In genomic region chr13:42393573-42394360, GRCh38 we compare ENCODE assay signal across 11 cellular contexts.
DNase-seq lines count a peak whose midpoint lies in the region; ATAC-seq and TF ChIP-seq lines count a peak whose summit lies in the region.
"Had no signal": no experiment of that assay in that cellular context is flagged by ENCODE, and none has a peak within 500 bp of the region (broad histone marks: within the 10 kb centered on the region; RNA-seq: fewer than 3 reads in every experiment).

No MANE protein-coding gene starts in this region.

- H4K20me1 ChIP-seq in BLaER1 = no peaks in the 10 kb centered on the region
- H4K20me1 ChIP-seq in Loucy (ENCODE audit: insufficient read depth, low read length, poor library complexity, severe bottlenecking) = no peaks in the 10 kb centered on the region

- no peak for ATAC-seq in central memory CD8-positive, alpha-beta T cell (replicated peaks; ENCODE audit: extremely low read depth, poor library complexity, severe bottlenecking)

- H3K4me1 ChIP-seq in BLaER1 = peaks cover 38% of the 10 kb centered on the region
- H3K4me1 ChIP-seq in CD8-positive, alpha-beta memory T cell (ENCODE audit: insufficient read depth, low read length) = peaks cover 51% of the 10 kb centered on the region
- H3K4me1 ChIP-seq in Loucy (ENCODE audit: insufficient read depth, low read length, poor library complexity, severe bottlenecking) = peaks cover 43% of the 10 kb centered on the region

- no peak overlapping the region for H3K27ac ChIP-seq in BLaER1
- no peak overlapping the region for H3K27ac ChIP-seq in CD8-positive, alpha-beta memory T cell (ENCODE audit: low read depth, low read length)

- H3K9ac ChIP-seq in BLaER1 (no peak overlapping the region), Loucy (ENCODE audit: low read depth, low read length, poor library complexity, severe bottlenecking) (no peak overlapping the region)

- CTCF ChIA-PET in CD8-positive, alpha-beta memory T cell (lab: Charles Lee) = interaction anchor here (1.0 to 1.4 kb wide), 2 partner anchors 12 to 72 kb away, joined by 4 to 5 read pairs; no protein-coding TSS in a partner anchor

- H3K36me3 ChIP-seq in BLaER1 = no peaks in the 10 kb centered on the region
- H3K36me3 ChIP-seq in CD8-positive, alpha-beta memory T cell (ENCODE audit: insufficient read depth, low read length) = no peaks in the 10 kb centered on the region
- H3K36me3 ChIP-seq in Loucy (ENCODE audit: insufficient read depth, low read length) = no peaks in the 10 kb centered on the region

- no peak overlapping the region for H2AFZ ChIP-seq in Loucy (ENCODE audit: low read length)

- H3K9me2 ChIP-seq in Loucy (replicated peaks; ENCODE audit: low read depth, low read length) = no peaks in the 10 kb centered on the region

- no peak overlapping the region for H3K4me3 ChIP-seq in BLaER1
- H3K4me3 ChIP-seq in CD8-positive, alpha-beta memory T cell (ENCODE audit: low read length) = no peak overlapping the region
- peak overlapping the region; percentile 18 for H3K4me3 ChIP-seq in Loucy (ENCODE audit: low read length, poor library complexity, severe bottlenecking)

- H3K27me3 ChIP-seq in BLaER1 (no peaks in the 10 kb centered on the region), Loucy (ENCODE audit: insufficient read depth, low read length, poor library complexity, severe bottlenecking) (no peaks in the 10 kb centered on the region)
- no peaks in the 10 kb centered on the region for H3K27me3 ChIP-seq in CD8-positive, alpha-beta memory T cell (ENCODE audit: insufficient read depth, low read length, poor library complexity, severe bottlenecking)

- peaks cover 67 to 76% (median 74%) of the 10 kb centered on the region in 3 donors for H3K4me1 Mint-ChIP-seq in CD8-positive, alpha-beta memory T cell
- H3K4me1 Mint-ChIP-seq in central memory CD8-positive, alpha-beta T cell = peaks cover 60% of the 10 kb centered on the region

- H3K36me3 Mint-ChIP-seq in CD8-positive, alpha-beta memory T cell = no peaks in the 10 kb centered on the region
- peaks cover 2% of the 10 kb centered on the region for H3K36me3 Mint-ChIP-seq in central memory CD8-positive, alpha-beta T cell (ENCODE audit: insufficient read depth)

- H3K9me3 Mint-ChIP-seq in CD8-positive, alpha-beta memory T cell = no peaks in the 10 kb centered on the region
- H3K9me3 Mint-ChIP-seq in central memory CD8-positive, alpha-beta T cell = no peaks in the 10 kb centered on the region

- no peaks in the 10 kb centered on the region for H3K79me2 ChIP-seq in Loucy (ENCODE audit: insufficient read depth, low read length)

- DNase-seq in CD8-positive, alpha-beta memory T cell = no peak
- no peak for DNase-seq in central memory CD8-positive, alpha-beta T cell (ENCODE audit: low spot score in 2 of 2)
- no peak for DNase-seq in cerebellar nuclear complex (lab: John Stamatoyannopoulos, UW)
- DNase-seq in NCI-H2029 treated with DMSO at 0.1 percent for 48 hours (lab: John Stamatoyannopoulos, UW) = no peak
- DNase-seq in HuH-7.5 (ENCODE audit: low spot score) = no peak
- DNase-seq: activated gamma-delta T cell; erythroblast; NCI-H526; stimulated activated naive B cell treated with anti-CD40 and anti-IgM and Interleukin-4, amounts not matched to agents 10 μg/mL and 1 μg/mL and 100 μg/mL, for 72 hours had no signal

- peak overlapping the region; percentile 79 to 96 (median 91) for H3K27ac Mint-ChIP-seq in CD8-positive, alpha-beta memory T cell
- peak overlapping the region; percentile 84 for H3K27ac Mint-ChIP-seq in central memory CD8-positive, alpha-beta T cell (ENCODE audit: low read depth)

- POLR2A ChIA-PET in CD8-positive, alpha-beta memory T cell (lab: Charles Lee) = interaction anchor here (0.6 to 1.6 kb wide), 2 partner anchors 12 to 13 kb away, joined by 3 read pairs; no protein-coding TSS in a partner anchor

- H3K4me2 ChIP-seq in BLaER1 = peak overlapping the region; percentile 69
- H3K4me2 ChIP-seq in Loucy (ENCODE audit: low read depth, low read length, poor library complexity, severe bottlenecking) = peak overlapping the region; percentile 51

- no peaks in the 10 kb centered on the region; the same call in 1 of the 2 replicates for H3K9me3 ChIP-seq in BLaER1
- no peaks in the 10 kb centered on the region for H3K9me3 ChIP-seq in CD8-positive, alpha-beta memory T cell (ENCODE audit: low read length)
- no peaks in the 10 kb centered on the region for H3K9me3 ChIP-seq in Loucy (ENCODE audit: insufficient read depth, low read depth, low read length)

- no peak for TF ChIP-seq CTCF in Loucy (conservative IDR thresholded peaks at IDR 0.05; ENCODE audit: low read length)

- no peaks in the 10 kb centered on the region for H3F3A ChIP-seq in Loucy (ENCODE audit: low read depth)

- peak overlapping the region; percentile 1 to 84 (median 73) for H3K4me3 Mint-ChIP-seq in CD8-positive, alpha-beta memory T cell
- peak overlapping the region; percentile 65 for H3K4me3 Mint-ChIP-seq in central memory CD8-positive, alpha-beta T cell
- H3K4me3 Mint-ChIP-seq: stimulated activated naive B cell treated with anti-CD40 and anti-IgM and Interleukin-4, amounts not matched to agents 10 μg/mL and 1 μg/mL and 100 μg/mL, for 72 hours had no signal

- no peaks in the 10 kb centered on the region for H3K27me3 Mint-ChIP-seq in CD8-positive, alpha-beta memory T cell
- no peaks in the 10 kb centered on the region for H3K27me3 Mint-ChIP-seq in central memory CD8-positive, alpha-beta T cell
